ENCODE assay signal across 9 cellular contexts in the genomic region with DNA sequence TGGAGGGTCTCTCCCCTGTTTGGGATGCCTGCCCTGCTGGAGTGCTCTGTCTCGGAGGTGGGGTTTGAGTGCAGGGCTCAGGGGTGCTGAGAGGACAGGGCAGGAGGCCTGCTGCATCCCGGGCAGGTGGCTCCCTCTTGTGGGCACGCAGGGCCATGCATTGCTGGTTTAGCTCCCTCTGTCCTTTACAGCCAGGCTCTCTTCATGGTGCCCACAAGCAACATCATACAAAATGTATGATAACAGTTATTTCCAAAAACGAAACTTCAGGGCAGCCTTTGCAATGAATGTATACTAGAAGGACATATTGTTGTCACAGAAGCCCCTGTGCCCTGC. TPM values are rescaled to one million over a fixed set of nuclear protein-coding genes. Genes with fewer than 3 reads are reported as not detected.
DNase-seq lines count a peak whose midpoint lies in the region; ATAC-seq and TF ChIP-seq lines count a peak whose summit lies in the region.
"Not testable (repeated sequence)": the region's sequence is repeated elsewhere in the genome, so short reads cannot be mapped to it uniquely, and the experiment has no call there.
"Had no signal": no experiment of that assay in that cellular context is flagged by ENCODE, and none has a peak within 500 bp of the region (broad histone marks: within the 10 kb centered on the region; RNA-seq: fewer than 3 reads in every experiment).

No MANE protein-coding gene starts in this region.

- not testable (repeated sequence) for H3K9me3 Mint-ChIP-seq in mesothelial cell of epicardium

- not testable (repeated sequence) for H3K36me3 Mint-ChIP-seq in mesothelial cell of epicardium

- intact Hi-C loops in A673 (cut with micrococcal nuclease; ENCODE audit: unreplicated experiment): not testable (repeated sequence)

- not testable (repeated sequence) for H3K36me3 ChIP-seq in A673 (ENCODE audit: insufficient read depth, low read length, poor library complexity, severe bottlenecking); WERI-Rb-1

- H3K27ac ChIP-seq in A673 (ENCODE audit: low read depth, low read length, poor library complexity, severe bottlenecking); WERI-Rb-1: not testable (repeated sequence)

- not testable (repeated sequence) for H3K4me1 ChIP-seq in A673 (ENCODE audit: insufficient read depth, low read length, poor library complexity, severe bottlenecking)

- not testable (repeated sequence) for H3K4me3 ChIP-seq in A673 (ENCODE audit: low read depth, low read length, poor library complexity, severe bottlenecking); WERI-Rb-1 (ENCODE audit: low read depth, low read length); epithelial cell of proximal tubule (ENCODE audit: low read depth, low read length)

- TF ChIP-seq CTCF in A673 (conservative IDR thresholded peaks at IDR 0.05; ENCODE audit: low read depth, low read length): 0 out of 2 replicates have a peak, but pooled peaks have one; percentile 30
- peak; percentile 40 for TF ChIP-seq CTCF in WERI-Rb-1 (IDR thresholded peaks at IDR 0.05; ENCODE audit: low read depth, low read length)
- TF ChIP-seq CTCF in epithelial cell of proximal tubule (conservative IDR thresholded peaks at IDR 0.05; ENCODE audit: low read depth, low read length): peak; percentile 34
- peak; percentile 23 for TF ChIP-seq CTCF in mesothelial cell of epicardium (IDR thresholded peaks at IDR 0.05; ENCODE audit: unreplicated experiment)

- ATAC-seq in GM18873 (IDR thresholded peaks at IDR 0.05; ENCODE audit: low FRiP score, unreplicated experiment): peak; percentile 49
- ATAC-seq in HG03060 (IDR thresholded peaks at IDR 0.05; ENCODE audit: low read depth, unreplicated experiment): peak; percentile 40

- POLR2A ChIA-PET in A673 (lab: Charles Lee; ENCODE audit: low non-redundant PET): not testable (repeated sequence)

- not testable (repeated sequence) for H3K9me3 ChIP-seq in A673 (ENCODE audit: low read depth, low read length, poor library complexity, severe bottlenecking); WERI-Rb-1 (ENCODE audit: severe bottlenecking)

- H3K4me1 Mint-ChIP-seq in mesothelial cell of epicardium: not testable (repeated sequence)

- CTCF ChIA-PET in A673 (lab: Charles Lee): not testable (repeated sequence)

- BruUV-seq in A673 (replicated peaks; lab: Mats Ljungman, UMichigan): TSS peak; percentile 59

- not testable (repeated sequence) for H3K27me3 Mint-ChIP-seq in mesothelial cell of epicardium (ENCODE audit: low read depth)

- not testable (repeated sequence) for H3K4me3 Mint-ChIP-seq in mesothelial cell of epicardium

- H3K27me3 ChIP-seq in A673 (replicated peaks; ENCODE audit: insufficient read depth, low read depth, low read length, poor library complexity); WERI-Rb-1 (ENCODE audit: insufficient read depth, low read depth, severe bottlenecking): not testable (repeated sequence)

- not testable (repeated sequence) for DNase-seq in A673 (ENCODE audit: low spot score); epithelial cell of proximal tubule (ENCODE audit: low read depth)
- DNase-seq in WERI-Rb-1 (peak; percentile 74), mesothelial cell of epicardium (ENCODE audit: low spot score in 2 of 2, unreplicated experiment in 2 of 2) (peak; percentile 28 to 72)
- peak; percentile 34 for DNase-seq in activated T-helper 9 cell treated with anti-CD3 and anti-CD28 coated beads, Interleukin-2, amount 50 U/mL, for 16 hours (ENCODE audit: low read depth)
- DNase-seq in stimulated activated CD4-positive, alpha-beta T cell treated with anti-CD3 and anti-CD28 coated beads, Interleukin-2, amount 100 ng/mL, for 4 hours (ENCODE audit: low read depth): peak; percentile 49

- H3K27ac Mint-ChIP-seq in mesothelial cell of epicardium: not testable (repeated sequence)

RNA-seq across cellular contexts. Expression of gene PDPK1, which starts 22.9 kb away (rescaled TPM):
- total RNA-seq in A673 (2021) (31.6 and 37.9 TPM in 2 replicates), epithelial cell of proximal tubule (16.4 and 16.5 TPM in 2 replicates), mesothelial cell of epicardium (40.4 to 44.6 TPM (median 42.7 TPM) in 3 replicates)

RNA-seq across cellular contexts. Expression of gene CEMP1, which starts 29.6 kb away (rescaled TPM):
- total RNA-seq in A673 (2021) (not detected in 2 replicates), epithelial cell of proximal tubule (not detected in 2 replicates), mesothelial cell of epicardium (0.75 to 1.7 TPM (median 1.1 TPM) in 3 replicates)
- total RNA-seq: A172 had no signal

RNA-seq across cellular contexts. Expression of gene AMDHD2, which starts 40.6 kb away (rescaled TPM):
- total RNA-seq in A673 (2021) (52.2 and 53.3 TPM in 2 replicates), epithelial cell of proximal tubule (32.7 and 41.1 TPM in 2 replicates), mesothelial cell of epicardium (46.3 to 47.2 TPM (median 46.4 TPM) in 3 replicates)

RNA-seq across cellular contexts. Expression of gene ATP6V0C, which starts 47.0 kb away (rescaled TPM):
- 231 and 252 TPM in 2 replicates for total RNA-seq in A673 (2021)
- 32.4 and 46.6 TPM in 2 replicates for total RNA-seq in epithelial cell of proximal tubule
- 143 to 151 TPM (median 149 TPM) in 3 replicates for total RNA-seq in mesothelial cell of epicardium
